ENCODE assay signal across 1 cellular context in genomic region chr9:69020746-69021145, GRCh38.
TF ChIP-seq lines count a peak whose summit lies in the region.

No MANE protein-coding gene starts in this region.

TF ChIP-seq in GM23338, 12 proteins besides CTCF, POLR2A, EP300 and RAD21:
- no peak for TF ChIP-seq ETS1 (IDR thresholded peaks at IDR 0.05)
- TF ChIP-seq NANOG (IDR thresholded peaks at IDR 0.05; ENCODE audit: borderline replicate concordance), result no peak
- TF ChIP-seq EZH2phosphoT487 (IDR thresholded peaks at IDR 0.05; ENCODE audit: unreplicated experiment), result no peak
- no peak for TF ChIP-seq EZH2 (IDR thresholded peaks at IDR 0.05; ENCODE audit: low read depth, unreplicated experiment)
- no peak for TF ChIP-seq ZNF114 (CRISPR knock-in tag; IDR thresholded peaks at IDR 0.05)
- TF ChIP-seq JUNB (IDR thresholded peaks at IDR 0.05; ENCODE audit: unreplicated experiment), result no peak
- TF ChIP-seq STAT1 (IDR thresholded peaks at IDR 0.05; ENCODE audit: unreplicated experiment), result no peak
- TF ChIP-seq REST (IDR thresholded peaks at IDR 0.05; ENCODE audit: unreplicated experiment), result no peak
- no peak for TF ChIP-seq ZNF462 (CRISPR knock-in tag; IDR thresholded peaks at IDR 0.05)
- TF ChIP-seq CREB1 (CRISPR knock-in tag; IDR thresholded peaks at IDR 0.05; ENCODE audit: low read depth), result no peak
- no peak for TF ChIP-seq ZNF331 (CRISPR knock-in tag; IDR thresholded peaks at IDR 0.05; ENCODE audit: low read depth)
- no peak for TF ChIP-seq POLR2AphosphoS5 (IDR thresholded peaks at IDR 0.05; ENCODE audit: low read depth)
